11 cellular contexts compared by ENCODE assay signal in genomic region chr1:156108057-156108456, GRCh38. TPM values are rescaled to one million over a fixed set of nuclear protein-coding genes. Genes with fewer than 3 reads are reported as not detected.
DNase-seq lines count a peak whose midpoint lies in the region; ATAC-seq and TF ChIP-seq lines count a peak whose summit lies in the region.
"Had no signal": no experiment of that assay in that cellular context is flagged by ENCODE, and none has a peak within 500 bp of the region (broad histone marks: within the 10 kb centered on the region; RNA-seq: fewer than 3 reads in every experiment).

No MANE protein-coding gene starts in this region.

- peaks cover 14% of the 10 kb centered on the region for H3K27me3 Mint-ChIP-seq in stimulated activated naive CD8-positive, alpha-beta T cell treated with anti-CD3 and anti-CD28 coated beads, Interleukin-15, Interleukin-2, amounts not matched to agents 100 ng/mL and 50 ng/mL, for 24 hours
- no peaks in the 10 kb centered on the region for H3K27me3 Mint-ChIP-seq in mesothelial cell of epicardium (ENCODE audit: low read depth)

- peak overlapping the region; percentile 83 for H3K4me3 Mint-ChIP-seq in stimulated activated naive CD8-positive, alpha-beta T cell treated with anti-CD3 and anti-CD28 coated beads, Interleukin-15, Interleukin-2, amounts not matched to agents 100 ng/mL and 50 ng/mL, for 24 hours
- H3K4me3 Mint-ChIP-seq in mesothelial cell of epicardium, result no peak overlapping the region
- H3K4me3 Mint-ChIP-seq: activated T-cell treated with anti-CD3 and anti-CD28 coated beads, Interleukin-2, amount 50 U/mL, for 4 hours had no signal

- no peak for TF ChIP-seq CTCF in mesothelial cell of epicardium (IDR thresholded peaks at IDR 0.05; ENCODE audit: unreplicated experiment)

- ATAC-seq in stimulated activated naive CD8-positive, alpha-beta T cell treated with anti-CD3 and anti-CD28 coated beads, Interleukin-15, Interleukin-2, amounts not matched to agents 100 U/mL and 50 U/mL, for 24 hours, result no peak
- ATAC-seq in GM21447 (IDR thresholded peaks at IDR 0.05; ENCODE audit: unreplicated experiment) (no peak), GM21576 (IDR thresholded peaks at IDR 0.05; ENCODE audit: unreplicated experiment) (no peak)
- ATAC-seq: activated T-cell treated with anti-CD3 and anti-CD28 coated beads, Interleukin-2, amount 50 U/mL, for 4 hours had no signal

- H3K36me3 Mint-ChIP-seq in stimulated activated naive CD8-positive, alpha-beta T cell treated with anti-CD3 and anti-CD28 coated beads, Interleukin-15, Interleukin-2, amounts not matched to agents 100 ng/mL and 50 ng/mL, for 24 hours (ENCODE audit: low read depth), result no peaks in the 10 kb centered on the region
- no peaks in the 10 kb centered on the region for H3K36me3 Mint-ChIP-seq in mesothelial cell of epicardium

- no peak for DNase-seq in stimulated activated naive CD8-positive, alpha-beta T cell treated with anti-CD3 and anti-CD28 coated beads, Interleukin-15, Interleukin-2, amounts not matched to agents 100 U/mL and 50 U/mL, for 24 hours
- no peak for DNase-seq in mesothelial cell of epicardium (ENCODE audit: low spot score in 2 of 2, unreplicated experiment in 2 of 2)
- no peak for DNase-seq in hypothalamus (lab: John Stamatoyannopoulos, UW)
- DNase-seq: activated T-cell treated with anti-CD3 and anti-CD28 coated beads, Interleukin-2, amount 50 U/mL, for 4 hours; cerebellar nuclear complex; stimulated activated CD4-positive, alpha-beta T cell treated with anti-CD3 and anti-CD28 coated beads, Interleukin-15, amount 100 ng/mL, for 24 hours had no signal

- no peaks in the 10 kb centered on the region for H3K9me3 Mint-ChIP-seq in stimulated activated naive CD8-positive, alpha-beta T cell treated with anti-CD3 and anti-CD28 coated beads, Interleukin-15, Interleukin-2, amounts not matched to agents 100 ng/mL and 50 ng/mL, for 24 hours
- no peaks in the 10 kb centered on the region for H3K9me3 Mint-ChIP-seq in mesothelial cell of epicardium
- H3K9me3 Mint-ChIP-seq: activated T-cell treated with anti-CD3 and anti-CD28 coated beads, Interleukin-2, amount 50 U/mL, for 4 hours; neural progenitor cell had no signal

- H3K27ac Mint-ChIP-seq in stimulated activated naive CD8-positive, alpha-beta T cell treated with anti-CD3 and anti-CD28 coated beads, Interleukin-15, Interleukin-2, amounts not matched to agents 100 ng/mL and 50 ng/mL, for 24 hours, result peak overlapping the region; percentile 41
- H3K27ac Mint-ChIP-seq in mesothelial cell of epicardium, result peak overlapping the region; percentile 99

- peaks cover 70% of the 10 kb centered on the region for H3K4me1 Mint-ChIP-seq in stimulated activated naive CD8-positive, alpha-beta T cell treated with anti-CD3 and anti-CD28 coated beads, Interleukin-15, Interleukin-2, amounts not matched to agents 100 ng/mL and 50 ng/mL, for 24 hours (ENCODE audit: low read depth)
- peaks cover 46% of the 10 kb centered on the region for H3K4me1 Mint-ChIP-seq in mesothelial cell of epicardium

RNA-seq across cellular contexts. Expression of gene LMNA, which starts 6.5 kb away (rescaled TPM):
- total RNA-seq in mesothelial cell of epicardium, result 91.7 to 96.9 TPM (median 92.4 TPM) in 3 replicates

RNA-seq across cellular contexts. Expression of gene MEX3A, which starts 25.8 kb away (rescaled TPM):
- total RNA-seq in mesothelial cell of epicardium, result 107 to 112 TPM (median 112 TPM) in 3 replicates

RNA-seq across cellular contexts. Expression of gene SEMA4A, which starts 45.3 kb away (rescaled TPM):
- 18.7 to 21.0 TPM (median 19.8 TPM) in 3 replicates for total RNA-seq in mesothelial cell of epicardium

RNA-seq across cellular contexts. Expression of gene RAB25, which starts 47.1 kb away (rescaled TPM):
- 51.1 to 52.6 TPM (median 51.2 TPM) in 3 replicates for total RNA-seq in mesothelial cell of epicardium
- total RNA-seq: fibroblast of lung had no signal

RNA-seq across cellular contexts. Expression of gene LAMTOR2, which starts 53.5 kb away (rescaled TPM):
- 39.2 to 43.4 TPM (median 39.5 TPM) in 3 replicates for total RNA-seq in mesothelial cell of epicardium
